In the genomic region with DNA sequence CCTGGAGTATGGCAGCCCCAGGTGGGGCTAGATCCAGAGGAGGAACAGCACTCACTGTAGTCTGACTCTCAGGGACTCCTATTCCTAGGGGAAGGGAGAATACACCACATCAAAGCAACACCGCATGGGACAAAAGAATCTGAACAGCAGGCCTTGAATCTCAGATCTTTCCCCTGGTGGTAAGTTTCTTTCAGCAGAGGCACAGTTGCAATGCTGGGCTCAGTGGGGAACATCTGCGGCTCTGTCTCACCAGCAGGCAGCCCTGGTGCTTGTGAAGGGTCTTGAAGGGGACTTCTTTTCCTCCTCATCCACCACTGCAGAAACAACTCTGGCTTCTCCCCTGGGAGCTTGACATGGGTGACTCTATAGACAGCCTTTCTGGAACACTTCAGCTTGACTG, we compare ENCODE assay signal across 27 cellular contexts.
"Had no signal": no experiment of that assay in that cellular context is flagged by ENCODE, and none has a peak within 500 bp of the region (broad histone marks: within the 10 kb centered on the region; RNA-seq: fewer than 3 reads in every experiment).

No MANE protein-coding gene starts in this region.

- ATAC-seq: heart right ventricle; left ventricle myocardium superior; lower lobe of right lung; natural killer cell; sciatic nerve; stimulated activated effector memory CD8-positive, alpha-beta T cell treated with anti-CD3 and anti-CD28 coated beads, Interleukin-12 subunit alpha, Interleukin-12 subunit beta, amount 100 ng/mL, for 72 hours had no signal

- H3K4me2 ChIP-seq: smooth muscle cell had no signal

- H3K9me3 Mint-ChIP-seq: natural killer cell had no signal

- FAIRE-seq: endometrium, keratinocyte had no signal

- H3K4me1 ChIP-seq: esophagus squamous epithelium, heart right ventricle, lower lobe of right lung, prostate gland, right atrium auricular region, testis, tibial artery had no signal

- H3K27ac Mint-ChIP-seq: natural killer cell; stimulated activated effector memory CD8-positive, alpha-beta T cell treated with anti-CD3 and anti-CD28 coated beads, Interleukin-12 subunit alpha, Interleukin-12 subunit beta, amount 100 ng/mL, for 72 hours; type B pancreatic cell had no signal

- H3K9me3 ChIP-seq: esophagus squamous epithelium, prostate gland, testis had no signal

- H3K36me3 Mint-ChIP-seq: natural killer cell; stimulated activated effector memory CD8-positive, alpha-beta T cell treated with anti-CD3 and anti-CD28 coated beads, Interleukin-12 subunit alpha, Interleukin-12 subunit beta, amount 100 ng/mL, for 72 hours; type B pancreatic cell had no signal

- H3K4me3 Mint-ChIP-seq: natural killer cell; stimulated activated effector memory CD8-positive, alpha-beta T cell treated with anti-CD3 and anti-CD28 coated beads, Interleukin-12 subunit alpha, Interleukin-12 subunit beta, amount 100 ng/mL, for 72 hours; type B pancreatic cell had no signal

- H3K36me3 ChIP-seq: esophagus squamous epithelium, heart right ventricle, lower lobe of right lung, prostate gland, right atrium auricular region, tibial artery had no signal

- H3K4me3 ChIP-seq: coronary artery, esophagus squamous epithelium, heart right ventricle, lower lobe of right lung, prostate gland, right atrium auricular region, smooth muscle cell, testis, tibial artery had no signal

- H3K27me3 Mint-ChIP-seq: type B pancreatic cell had no signal

- H3K27me3 ChIP-seq: esophagus squamous epithelium, heart right ventricle, right atrium auricular region, testis, tibial artery had no signal

- H3K27ac ChIP-seq: coronary artery, esophagus squamous epithelium, heart right ventricle, lower lobe of right lung, prostate gland, right atrium auricular region, testis, tibial artery had no signal

- DNase-seq: dermis blood vessel endothelial cell; effector memory CD4-positive, alpha-beta T cell; erythroblast; esophagus squamous epithelium; foreskin melanocyte; glutamatergic neuron; heart right ventricle; hippocampal formation; left ventricle myocardium superior; lower lobe of right lung; natural killer cell; stimulated activated CD4-positive, alpha-beta T cell treated with anti-CD3 and anti-CD28 coated beads, Interleukin-12 subunit alpha, Interleukin-12 subunit beta, amount 100 ng/mL, for 4 hours; stimulated activated CD4-positive, alpha-beta T cell treated with anti-CD3 and anti-CD28 coated beads, Interleukin-1b, Interleukin-23, amount 100 ng/mL, for 48 hours; stimulated activated CD4-positive, alpha-beta T cell treated with anti-CD3 and anti-CD28 coated beads, Interleukin-4, amount 100 ng/mL, for 1 hour; stimulated activated naive CD4-positive, alpha-beta T cell treated with Interleukin-2 at 50 U/mL for 16 hours; substantia nigra; testis; tibial artery had no signal
